ENCODE assay signal across 8 cellular contexts in genomic region chr6:149079911-149080501, GRCh38.
DNase-seq lines count a peak whose midpoint lies in the region; ATAC-seq and TF ChIP-seq lines count a peak whose summit lies in the region.

No MANE protein-coding gene starts in this region.

- H3K27me3 Mint-ChIP-seq in osteocyte (ENCODE audit: unreplicated experiment), result no peaks in the 10 kb centered on the region

- H4K20me1 ChIP-seq in BLaER1 treated with 17β-estradiol and CSF1 and Interleukin-3, amounts not matched to agents 10 nM and 100 nM, result no peaks in the 10 kb centered on the region

- DNase-seq in NOMO-1 treated with DMSO at 0.1 percent for 48 hours (lab: John Stamatoyannopoulos, UW; ENCODE audit: unreplicated experiment), result peak; percentile 87
- DNase-seq in esophagus squamous epithelium (lab: John Stamatoyannopoulos, UW), result no peak
- DNase-seq in osteocyte (ENCODE audit: extremely low spot score, unreplicated experiment), result no peak
- DNase-seq in NCI-H146 treated with DMSO at 0.1 percent for 48 hours (lab: John Stamatoyannopoulos, UW; ENCODE audit: unreplicated experiment), result no peak
- DNase-seq in activated CD8-positive, alpha-beta memory T cell treated with anti-CD3 and anti-CD28 coated beads, Interleukin-2, amount 50 U/mL, for 4 hours, result no peak

- intact Hi-C loops in esophagus squamous epithelium (cut with DNase I), result loop anchor here (5.0 kb wide), 2 partner anchors 48 to 352 kb away; no protein-coding TSS in a partner anchor

- no peak overlapping the region for H3K4me3 Mint-ChIP-seq in osteocyte (ENCODE audit: unreplicated experiment)

- peaks cover 65% of the 10 kb centered on the region for H3K4me1 Mint-ChIP-seq in osteocyte (ENCODE audit: unreplicated experiment)

- ATAC-seq in HG02642 (IDR thresholded peaks at IDR 0.05; ENCODE audit: poor library complexity, unreplicated experiment) (no peak), HG02588 (IDR thresholded peaks at IDR 0.05; ENCODE audit: unreplicated experiment) (no peak)

- peak overlapping the region in 4 of 11 experiments; percentile 26 to 51 (median 44); a peak in 4 of 22 replicates for H3K9ac ChIP-seq in BLaER1 treated with 17β-estradiol and CSF1 and Interleukin-3, amounts not matched to agents 10 nM and 100 nM

- H3K9me3 Mint-ChIP-seq in osteocyte (ENCODE audit: unreplicated experiment), result no peaks in the 10 kb centered on the region

- peaks cover 0 to 21% (median 0%) of the 10 kb centered on the region in 11 experiments; a peak in 5 of 22 replicates for H3K36me3 ChIP-seq in BLaER1 treated with 17β-estradiol and CSF1 and Interleukin-3, amounts not matched to agents 10 nM and 100 nM
- peaks cover 0 to 6% (median 0%) of the 10 kb centered on the region in 3 donors for H3K36me3 ChIP-seq in esophagus squamous epithelium

- H3K27ac Mint-ChIP-seq in osteocyte (ENCODE audit: unreplicated experiment), result peak overlapping the region; percentile 90

- no peaks in the 10 kb centered on the region for H3K36me3 Mint-ChIP-seq in osteocyte (ENCODE audit: unreplicated experiment)

- peaks cover 0 to 6% (median 0%) of the 10 kb centered on the region in 11 experiments; a peak in 6 of 22 replicates for H3K9me3 ChIP-seq in BLaER1 treated with 17β-estradiol and CSF1 and Interleukin-3, amounts not matched to agents 10 nM and 100 nM (replicated peaks in 1 of 11)
- H3K9me3 ChIP-seq in esophagus squamous epithelium, result no peaks in the 10 kb centered on the region

- H3K4me3 ChIP-seq in BLaER1 treated with 17β-estradiol and CSF1 and Interleukin-3, amounts not matched to agents 10 nM and 100 nM, result no peak overlapping the region
- H3K4me3 ChIP-seq in esophagus squamous epithelium, result no peak overlapping the region

- TF ChIP-seq CTCF in esophagus squamous epithelium (IDR thresholded peaks at IDR 0.05) (no peak), osteocyte (IDR thresholded peaks at IDR 0.05) (no peak)

- no peak for TF ChIP-seq POLR2A in esophagus squamous epithelium (IDR thresholded peaks at IDR 0.05)

- H3K4me1 ChIP-seq in BLaER1 treated with 17β-estradiol and CSF1 and Interleukin-3, amounts not matched to agents 10 nM and 100 nM, result peaks cover 28 to 71% (median 45%) of the 10 kb centered on the region in 10 experiments
- H3K4me1 ChIP-seq in esophagus squamous epithelium, result peaks cover 0 to 29% (median 10%) of the 10 kb centered on the region in 3 donors

- 21 to 29% methylated on average over 5 to 6 of the region's 6 CpGs for WGBS in esophagus squamous epithelium, 2 donors

- H3K27me3 ChIP-seq in BLaER1 treated with 17β-estradiol and CSF1 and Interleukin-3, amounts not matched to agents 10 nM and 100 nM, result no peaks in the 10 kb centered on the region
- no peaks in the 10 kb centered on the region for H3K27me3 ChIP-seq in esophagus squamous epithelium

- peak overlapping the region; percentile 40 to 78 (median 60); a peak in 21 of 22 replicates for H3K4me2 ChIP-seq in BLaER1 treated with 17β-estradiol and CSF1 and Interleukin-3, amounts not matched to agents 10 nM and 100 nM

- H3K27ac ChIP-seq in BLaER1 treated with 17β-estradiol and CSF1 and Interleukin-3, amounts not matched to agents 10 nM and 100 nM, result peak overlapping the region in 9 of 11 experiments; percentile 18 to 74 (median 54); a peak in 14 of 22 replicates
- H3K27ac ChIP-seq in esophagus squamous epithelium, result peak overlapping the region in 3 of 4 donors; percentile 7 to 70 (median 67)
